19 cellular contexts compared by ENCODE assay signal in genomic region chr19:7547153-7547552, GRCh38. TPM values are rescaled to one million over a fixed set of nuclear protein-coding genes. Genes with fewer than 3 reads are reported as not detected.
"Had no signal": no experiment of that assay in that cellular context is flagged by ENCODE, and none has a peak within 500 bp of the region (broad histone marks: within the 10 kb centered on the region; RNA-seq: fewer than 3 reads in every experiment).

No MANE protein-coding gene starts in this region.

- H3K4me3 Mint-ChIP-seq: activated B cell treated with CpG ODN at 0.5 μM for 24 hours; stimulated activated memory B cell treated with anti-CD40 and anti-IgM and Interleukin-4, amounts not matched to agents 10 μg/mL and 1 μg/mL and 100 μg/mL, for 72 hours had no signal

- H3K27ac Mint-ChIP-seq: activated B cell treated with CpG ODN at 0.5 μM for 24 hours; stimulated activated memory B cell treated with anti-CD40 and anti-IgM and Interleukin-4, amounts not matched to agents 10 μg/mL and 1 μg/mL and 100 μg/mL, for 72 hours had no signal

- H3K27me3 Mint-ChIP-seq: activated B cell treated with CpG ODN at 0.5 μM for 24 hours; stimulated activated memory B cell treated with anti-CD40 and anti-IgM and Interleukin-4, amounts not matched to agents 10 μg/mL and 1 μg/mL and 100 μg/mL, for 72 hours had no signal

- DNase-seq: activated B cell treated with CpG ODN at 0.5 μM for 24 hours; activated CD4-positive, alpha-beta T cell treated with anti-CD3 and anti-CD28 coated beads, Interleukin-2, amount 50 U/mL, for 1 hour; activated CD8-positive, alpha-beta memory T cell treated with anti-CD3 and anti-CD28 coated beads, Interleukin-2, amount 50 U/mL, for 4 hours; cerebellar nuclear complex; cortex of kidney; gastrocnemius medialis; head of caudate nucleus; kidney glomerular epithelial cell; left ventricle myocardium inferior; mammary epithelial cell; midbrain; occipital lobe; posterior cingulate gyrus; sigmoid colon; stimulated activated CD4-positive, alpha-beta T cell treated with anti-CD3 and anti-CD28 coated beads, Interleukin-4, amount 100 ng/mL, for 24 hours; T-helper 9 cell; thyroid gland had no signal

- ATAC-seq: gastrocnemius medialis; stimulated activated memory B cell treated with anti-CD40 and anti-IgM and Interleukin-4, amounts not matched to agents 10 μg/mL and 1 μg/mL and 100 μg/mL, for 72 hours had no signal

- H3K9me3 Mint-ChIP-seq: activated B cell treated with CpG ODN at 0.5 μM for 24 hours; stimulated activated memory B cell treated with anti-CD40 and anti-IgM and Interleukin-4, amounts not matched to agents 10 μg/mL and 1 μg/mL and 100 μg/mL, for 72 hours had no signal

RNA-seq across cellular contexts. Expression of gene CAMSAP3, which starts 48.5 kb away (rescaled TPM):
- total RNA-seq: subcutaneous adipose tissue had no signal
